In the genomic region with DNA sequence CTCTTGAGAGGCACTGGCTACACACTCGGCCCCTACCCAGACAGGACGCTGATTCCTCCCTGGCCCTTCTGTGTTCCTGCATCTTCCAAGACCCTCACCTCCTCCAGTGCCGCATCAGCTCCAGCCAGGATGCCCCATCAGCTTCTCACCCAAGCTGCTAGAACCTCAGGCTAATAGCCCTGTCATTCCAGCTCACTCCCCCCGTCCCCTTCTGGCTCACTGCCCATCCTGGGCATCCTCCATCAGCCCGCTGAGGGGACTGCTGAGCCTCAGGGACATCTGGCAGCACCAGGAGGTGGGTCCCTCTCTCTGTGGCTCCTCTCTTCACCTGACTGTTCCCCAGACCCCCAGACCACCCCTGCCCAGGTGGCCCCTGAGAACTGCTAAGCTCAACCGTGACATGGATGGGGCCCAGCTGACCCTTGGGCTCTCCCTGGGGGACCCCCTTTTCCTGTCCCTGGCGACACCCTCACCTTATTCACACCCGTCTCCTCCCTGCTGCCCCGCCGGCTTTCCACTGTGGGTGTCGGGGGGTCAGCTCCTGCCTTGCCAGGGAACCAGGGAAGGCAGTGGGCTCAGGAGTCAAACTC, we compare ENCODE assay signal across 13 cellular contexts.
"Had no signal": no experiment of that assay in that cellular context is flagged by ENCODE, and none has a peak within 500 bp of the region (broad histone marks: within the 10 kb centered on the region; RNA-seq: fewer than 3 reads in every experiment).

No MANE protein-coding gene starts in this region.

- DNase-seq: activated CD4-positive, alpha-beta memory T cell treated with anti-CD3 and anti-CD28 coated beads for 36 hours; activated CD4-positive, alpha-beta T cell treated with anti-CD3 and anti-CD28 coated beads for 48 hours; activated naive CD4-positive, alpha-beta T cell; activated naive CD8-positive, alpha-beta T cell treated with anti-CD3 and anti-CD28 coated beads, Interleukin-2, amount 10 ng/mL, durations not matched to agents 7 days and 5 days; activated T-cell treated with anti-CD3 and anti-CD28 coated beads, Interleukin-2, amount 50 U/mL, for 24 hours; amygdala; cerebellar nuclear complex; foreskin fibroblast; left lung; naive thymus-derived CD4-positive, alpha-beta T cell; spleen; stimulated activated CD4-positive, alpha-beta T cell treated with anti-CD3 and anti-CD28 coated beads, Interleukin-4, amount 100 ng/mL, for 1 hour; uterus had no signal
